ENCODE assay signal across 10 cellular contexts in the genomic region with DNA sequence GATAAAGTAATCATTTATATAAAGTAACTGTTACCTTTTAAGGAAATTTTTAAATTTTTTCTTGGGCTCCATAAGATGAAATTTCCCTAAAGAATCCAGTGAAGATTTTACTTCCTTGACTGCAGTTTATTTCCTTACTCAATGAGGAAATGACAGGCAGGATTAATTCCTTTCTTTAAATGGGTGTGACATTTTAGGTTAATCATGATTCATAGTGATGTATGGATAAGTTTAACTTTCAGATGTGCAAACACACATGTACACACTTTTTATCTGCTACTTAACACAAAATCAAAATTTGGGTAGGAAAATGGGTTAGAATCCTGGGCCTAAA. TPM values are rescaled to one million over a fixed set of nuclear protein-coding genes. Genes with fewer than 3 reads are reported as not detected.
DNase-seq lines count a peak whose midpoint lies in the region; ATAC-seq, FAIRE-seq and TF ChIP-seq lines count a peak whose summit lies in the region.
"Had no signal": no experiment of that assay in that cellular context is flagged by ENCODE, and none has a peak within 500 bp of the region (broad histone marks: within the 10 kb centered on the region; RNA-seq: fewer than 3 reads in every experiment).

No MANE protein-coding gene starts in this region.

- CTCF ChIA-PET in GM12878 (lab: Yijun Ruan, JAX) = interaction anchor here (1.3 to 5.2 kb wide), 3 partner anchors 96 to 244 kb away, joined by 4 to 25 read pairs (median 9); no protein-coding TSS in a partner anchor

- H2AFZ ChIP-seq in GM12878 (ENCODE audit: control insufficient read depth, low read depth, low read length) = peak overlapping the region; percentile 72
- no peak overlapping the region for H2AFZ ChIP-seq in osteoblast (ENCODE audit: low read length)

- peak overlapping the region; percentile 66 for H3K27ac Mint-ChIP-seq in HFFc6

- no peaks in the 10 kb centered on the region for H3K36me3 Mint-ChIP-seq in HFFc6 (ENCODE audit: low read depth)
- H3K36me3 Mint-ChIP-seq: activated naive CD8-positive, alpha-beta T cell treated with anti-CD3 and anti-CD28 coated beads, Interleukin-2, amount 10 ng/mL, durations not matched to agents 7 days and 5 days; stimulated activated memory B cell treated with anti-CD40 and anti-IgM and Interleukin-4, amounts not matched to agents 10 μg/mL and 1 μg/mL and 100 μg/mL, for 72 hours had no signal

- H3K36me3 ChIP-seq in GM12878 (ENCODE audit: control insufficient read depth in 2 of 2, insufficient read depth in 2 of 2, low read length in 1 of 2) (no peaks in the 10 kb centered on the region), osteoblast (ENCODE audit: insufficient read depth, low read length) (no peaks in the 10 kb centered on the region), left lung (no peaks in the 10 kb centered on the region)

- DNase-seq in HFFc6 (no peak), LoVo (ENCODE audit: low spot score) (peak; percentile 37), GM12878 (ENCODE audit: low read depth, low spot score) (no peak), osteoblast (ENCODE audit: insufficient read length, low spot score, missing footprints) (no peak), left lung (no peak)
- DNase-seq: activated T-cell treated with anti-CD3 and anti-CD28 coated beads, Interleukin-2, amount 50 U/mL, for 4 hours had no signal

- H3K27me3 ChIP-seq in GM12878 (replicated peaks in 1 of 2; ENCODE audit: control insufficient read depth in 2 of 2, insufficient read depth in 2 of 2, low read length in 1 of 2) (no peaks in the 10 kb centered on the region), osteoblast (ENCODE audit: insufficient read depth, low read length) (no peaks in the 10 kb centered on the region), left lung (no peaks in the 10 kb centered on the region)

- in situ Hi-C loops in GM12878 (cut with MboI) = no loop called here

- H3K4me3 ChIP-seq in GM12878 = no peak overlapping the region
- H3K4me3 ChIP-seq in osteoblast (ENCODE audit: insufficient read depth, low read length) = no peak overlapping the region
- H3K4me3 ChIP-seq in left lung = no peak overlapping the region

- H3K4me2 ChIP-seq in GM12878 (ENCODE audit: control insufficient read depth, insufficient read depth) (no peak overlapping the region), osteoblast (ENCODE audit: insufficient read depth, low read length) (no peak overlapping the region)

- RAD21 ChIA-PET in GM12878 (lab: Charles Lee; ENCODE audit: unreplicated experiment) = interaction anchor here (0.8 kb wide), 1 partner anchor 100 kb away, joined by 3 read pairs; no protein-coding TSS in a partner anchor

- no peaks in the 10 kb centered on the region; the same call in none of the 2 replicates for H3K27me3 Mint-ChIP-seq in HFFc6 (ENCODE audit: insufficient read depth)
- H3K27me3 Mint-ChIP-seq: activated naive CD8-positive, alpha-beta T cell treated with anti-CD3 and anti-CD28 coated beads, Interleukin-2, amount 10 ng/mL, durations not matched to agents 7 days and 5 days; stimulated activated memory B cell treated with anti-CD40 and anti-IgM and Interleukin-4, amounts not matched to agents 10 μg/mL and 1 μg/mL and 100 μg/mL, for 72 hours had no signal

- TF ChIP-seq CTCF in HFFc6 (IDR thresholded peaks at IDR 0.05) (no peak), GM12878 (IDR thresholded peaks at IDR 0.05 in 2 of 3, conservative IDR thresholded peaks at IDR 0.05 in 1 of 3; ENCODE audit: control insufficient read depth in 2 of 3, extremely low read depth in 1 of 3, insufficient read depth in 1 of 3, low read depth in 3 of 3, low read length in 3 of 3) (no peak), osteoblast (IDR thresholded peaks at IDR 0.05; ENCODE audit: extremely low read depth, low read depth, low read length) (no peak), left lung (IDR thresholded peaks at IDR 0.05) (no peak)

- H3K4me1 Mint-ChIP-seq in HFFc6 (ENCODE audit: low read depth) = peaks cover 19% of the 10 kb centered on the region

- TF ChIP-seq EP300 in GM12878 (IDR thresholded peaks at IDR 0.05; ENCODE audit: borderline replicate concordance in 1 of 2, control insufficient read depth in 1 of 2, low read depth in 2 of 2, low read length in 2 of 2) = no peak

- H3K4me1 ChIP-seq in GM12878 (ENCODE audit: control insufficient read depth, insufficient read depth, low read length) = no peaks in the 10 kb centered on the region
- H3K4me1 ChIP-seq in osteoblast (ENCODE audit: insufficient read depth, low read length) = peaks cover 7% of the 10 kb centered on the region
- peaks cover 0 to 18% of the 10 kb centered on the region in 2 donors for H3K4me1 ChIP-seq in left lung

- FAIRE-seq in GM12878 (lab: Jason Lieb, UNC) = no peak

- H3K9me3 Mint-ChIP-seq in HFFc6 = no peaks in the 10 kb centered on the region
- H3K9me3 Mint-ChIP-seq: activated T-cell treated with anti-CD3 and anti-CD28 coated beads, Interleukin-2, amount 50 U/mL, for 4 hours; stimulated activated memory B cell treated with anti-CD40 and anti-IgM and Interleukin-4, amounts not matched to agents 10 μg/mL and 1 μg/mL and 100 μg/mL, for 72 hours had no signal

- no peak overlapping the region for H3K4me3 Mint-ChIP-seq in HFFc6

- no peak overlapping the region for H3K9ac ChIP-seq in GM12878 (ENCODE audit: control insufficient read depth, insufficient read depth, low read length)

- intact Hi-C loops in GM12878 (cut with micrococcal nuclease; ENCODE audit: unreplicated experiment) (loop anchor here (1.0 to 5.0 kb wide), 6 partner anchors 24 to 240 kb away; no protein-coding TSS in a partner anchor), left lung (cut with DNase I) (loop anchor here in 1 of 2 donors (5.0 kb wide), 1 partner anchor 160 kb away; no protein-coding TSS in a partner anchor)

- no peak for ATAC-seq in GM12878
- ATAC-seq in GM21360 (IDR thresholded peaks at IDR 0.05; ENCODE audit: unreplicated experiment) = no peak
- no peak for ATAC-seq in left lung
- no peak for ATAC-seq in GM18511 (IDR thresholded peaks at IDR 0.05; ENCODE audit: unreplicated experiment)

- POLR2A ChIA-PET in GM12878 (lab: Charles Lee) = interaction anchor here (0.7 kb wide), 1 partner anchor 154 kb away, joined by 5 read pairs; no protein-coding TSS in a partner anchor

- H3K27ac ChIP-seq in GM12878 (ENCODE audit: control insufficient read depth, insufficient read depth) (peak overlapping the region; percentile 73; the same call in 1 of the 2 replicates), osteoblast (ENCODE audit: low read depth, low read length) (peak overlapping the region; percentile 84), left lung (no peak overlapping the region)

- no peak for TF ChIP-seq POLR2A in GM12878 (IDR thresholded peaks at IDR 0.05; ENCODE audit: low read depth, low read length)

- no peaks in the 10 kb centered on the region for H3K9me3 ChIP-seq in GM12878 (replicated peaks; ENCODE audit: control insufficient read depth, insufficient read depth, low read length)
- H3K9me3 ChIP-seq in osteoblast (ENCODE audit: low read depth, low read length) = no peaks in the 10 kb centered on the region
- H3K9me3 ChIP-seq in left lung = no peaks in the 10 kb centered on the region

- H3K79me2 ChIP-seq in GM12878 (ENCODE audit: control insufficient read depth, insufficient read depth, low read length) (no peaks in the 10 kb centered on the region), osteoblast (ENCODE audit: insufficient read depth, low read length) (no peaks in the 10 kb centered on the region)

- TF ChIP-seq RAD21 in GM12878 (IDR thresholded peaks at IDR 0.05; ENCODE audit: insufficient read depth, low read depth, low read length) = no peak

- H4K20me1 ChIP-seq in GM12878 (ENCODE audit: control insufficient read depth, insufficient read depth) (no peaks in the 10 kb centered on the region), osteoblast (ENCODE audit: insufficient read depth, low read length) (no peaks in the 10 kb centered on the region)

- no TSS peak for BruUV-seq in GM12878 (replicated peaks; lab: Mats Ljungman, UMichigan)

- SMC1A ChIA-PET in GM12878 (lab: Charles Lee; ENCODE audit: uncharacterized antibody, unreplicated experiment) = interaction anchor here (0.8 to 1.3 kb wide), 2 partner anchors 87 to 97 kb away, joined by 3 to 5 read pairs; no protein-coding TSS in a partner anchor

RNA-seq across cellular contexts. Expression of a gene that starts 11.2 kb away (rescaled TPM):
- total RNA-seq in HFFc6 (2021; fragmentation: NEBNext Ultra II Directional; extraction: Animal tissue kit (Norgen Biotek cat#: 25700)) = 10 to 100 TPM; 22.2 to 30.9 (median 27.5) TPM
- total RNA-seq in GM12878 (2013; cell fraction: nucleolus; rRNA removed) = 71.0 and 71.5 TPM in 2 replicates
- total RNA-seq in GM12878 (2014; rRNA removed) = 23.7 and 28.6 TPM in 2 replicates
- total RNA-seq in GM12878 (2014; rRNA removed; fragmentation: Illumina TruSeq; extraction: Trizol) = 45.1 and 46.1 TPM in 2 replicates
- total RNA-seq in GM12878 (2021) = 23.0 and 23.6 TPM in 2 replicates
- polyA plus RNA-seq in GM12878 (2011; ENCODE audit: low read depth) = 14.7 TPM
- polyA plus RNA-seq in GM12878 (2011; rRNA removed) = 13.6 and 15.8 TPM in 2 replicates
- polyA plus RNA-seq in GM12878 (2011; cell fraction: cytosol; rRNA removed) = 3.6 and 4.8 TPM in 2 replicates
- polyA plus RNA-seq in GM12878 (2011; cell fraction: nucleus; rRNA removed) = 5.4 and 8.5 TPM in 2 replicates
- 18.5 and 23.9 TPM in 2 replicates for polyA plus RNA-seq in GM12878 (2012)
- 50.6 and 62.8 TPM in 2 replicates for polyA plus RNA-seq in GM12878 (2014; fragmentation: Illumina TruSeq; extraction: Trizol)
- 10 to 100 TPM; 29.5 to 35.2 TPM for polyA plus RNA-seq in GM12878 (2014; fragmentation: Nextera tagmentation; extraction: Ambion mirVana)
- 23.8 and 25.8 TPM in 2 replicates for polyA plus RNA-seq in GM12878 (2014; rRNA removed)
- polyA plus RNA-seq in GM12878 (2016; fragmentation: Nextera tagmentation; extraction: Ambion mirVana) = 10 to 100 TPM; 45.6 to 47.8 TPM
- 9.0 and 9.4 TPM in 2 replicates for polyA minus RNA-seq in GM12878 (2011; rRNA and poly(A)+ RNA removed)
- 5.3 and 6.5 TPM in 2 replicates for polyA minus RNA-seq in GM12878 (2011; cell fraction: cytosol; rRNA and poly(A)+ RNA removed)
- polyA minus RNA-seq in GM12878 (2011; cell fraction: nucleus; rRNA and poly(A)+ RNA removed) = 5.7 and 7.3 TPM in 2 replicates
- 15.6 and 16.3 TPM in 2 replicates for total RNA-seq in osteoblast
- total RNA-seq in left lung = 10 to 100 TPM; 14.3 to 16.6 TPM

RNA-seq across cellular contexts. Expression of a gene that starts 36.3 kb away (rescaled TPM):
- total RNA-seq in HFFc6 (2021; fragmentation: NEBNext Ultra II Directional; extraction: Animal tissue kit (Norgen Biotek cat#: 25700)) = 10 to 100 TPM; 43.0 to 61.9 (median 54.6) TPM
- total RNA-seq in GM12878 (2013; cell fraction: nucleolus; rRNA removed) = 80.8 and 88.1 TPM in 2 replicates
- total RNA-seq in GM12878 (2014; rRNA removed) = 52.6 and 59.6 TPM in 2 replicates
- total RNA-seq in GM12878 (2014; rRNA removed; fragmentation: Illumina TruSeq; extraction: Trizol) = 69.8 and 71.0 TPM in 2 replicates
- total RNA-seq in GM12878 (2021) = 72.6 TPM in 2 replicates
- 24.7 TPM for polyA plus RNA-seq in GM12878 (2011; ENCODE audit: low read depth)
- polyA plus RNA-seq in GM12878 (2011; rRNA removed) = 100 and 162 TPM in 2 replicates
- polyA plus RNA-seq in GM12878 (2011; cell fraction: cytosol; rRNA removed) = 32.0 and 38.4 TPM in 2 replicates
- polyA plus RNA-seq in GM12878 (2011; cell fraction: nucleus; rRNA removed) = 28.7 and 36.7 TPM in 2 replicates
- 24.5 and 34.8 TPM in 2 replicates for polyA plus RNA-seq in GM12878 (2012)
- 62.6 and 76.2 TPM in 2 replicates for polyA plus RNA-seq in GM12878 (2014; fragmentation: Illumina TruSeq; extraction: Trizol)
- 10 to 100 TPM; 20.6 to 23.4 TPM for polyA plus RNA-seq in GM12878 (2014; fragmentation: Nextera tagmentation; extraction: Ambion mirVana)
- 28.0 and 35.6 TPM in 2 replicates for polyA plus RNA-seq in GM12878 (2014; rRNA removed)
- polyA plus RNA-seq in GM12878 (2016; fragmentation: Nextera tagmentation; extraction: Ambion mirVana) = 10 to 100 TPM; 47.5 to 52.5 TPM
- polyA minus RNA-seq in GM12878 (2011; rRNA and poly(A)+ RNA removed) = 77.4 and 116 TPM in 2 replicates
- polyA minus RNA-seq in GM12878 (2011; cell fraction: cytosol; rRNA and poly(A)+ RNA removed) = 37.0 and 41.8 TPM in 2 replicates
- polyA minus RNA-seq in GM12878 (2011; cell fraction: nucleus; rRNA and poly(A)+ RNA removed) = 19.3 and 25.4 TPM in 2 replicates
- total RNA-seq in osteoblast = 77.2 and 86.9 TPM in 2 replicates
- 10 to 100 TPM; 25.1 to 35.8 TPM for total RNA-seq in left lung

Comparison
In these comparisons a context has a peak if more than half of its experiments do, and no peak if none do; other contexts are left out.
1. H3K27ac ChIP-seq: peak in GM12878 (single experiment) and osteoblast (single experiment); none in left lung (0 of 2).